ENCODE assay signal across 28 cellular contexts in genomic region chr14:64364907-64365306, GRCh38. TPM values are rescaled to one million over a fixed set of nuclear protein-coding genes. Genes with fewer than 3 reads are reported as not detected.
DNase-seq lines count a peak whose midpoint lies in the region; ATAC-seq, FAIRE-seq and TF ChIP-seq lines count a peak whose summit lies in the region.
"Had no signal": no experiment of that assay in that cellular context is flagged by ENCODE, and none has a peak within 500 bp of the region (broad histone marks: within the 10 kb centered on the region; RNA-seq: fewer than 3 reads in every experiment).

No MANE protein-coding gene starts in this region.

- FAIRE-seq in H54 (lab: Jason Lieb, UNC), result peak; percentile 96
- FAIRE-seq: GM12892, TTC549 had no signal

- TF ChIP-seq POLR2A in H54 (IDR thresholded peaks at IDR 0.05; ENCODE audit: low read depth, low read length) (no peak), erythroblast (IDR thresholded peaks at IDR 0.05; ENCODE audit: low read length) (no peak)

- no peaks in the 10 kb centered on the region for H3K27me3 Mint-ChIP-seq in endodermal cell (ENCODE audit: insufficient read depth)
- H3K27me3 Mint-ChIP-seq: activated CD8-positive, alpha-beta memory T cell treated with anti-CD3 and anti-CD28 coated beads, Interleukin-2, amount 10 ng/mL, durations not matched to agents 7 days and 5 days; activated naive CD8-positive, alpha-beta T cell treated with anti-CD3 and anti-CD28 coated beads for 36 hours; CD4-positive, CD25-positive, alpha-beta regulatory T cell; IgD-negative memory B cell; stimulated activated naive CD8-positive, alpha-beta T cell treated with anti-CD3 and anti-CD28 coated beads, Interleukin-15, amount 100 ng/mL, for 72 hours; type B pancreatic cell had no signal

- H3K4me1 ChIP-seq in RWPE2 (ENCODE audit: insufficient read depth, poor library complexity, severe bottlenecking), result no peaks in the 10 kb centered on the region
- no peaks in the 10 kb centered on the region for H3K4me1 ChIP-seq in endodermal cell (ENCODE audit: control insufficient read depth, insufficient read depth, low read length)
- H3K4me1 ChIP-seq: spleen had no signal

- TF ChIP-seq CTCF in RWPE2 (IDR thresholded peaks at IDR 0.05; ENCODE audit: poor library complexity, severe bottlenecking) (no peak), endodermal cell (conservative IDR thresholded peaks at IDR 0.05) (no peak)

- no peaks in the 10 kb centered on the region for H3K27me3 ChIP-seq in RWPE2 (ENCODE audit: insufficient read depth, poor library complexity, severe bottlenecking)
- H3K27me3 ChIP-seq in endodermal cell (ENCODE audit: control insufficient read depth, insufficient read depth, low read length, poor library complexity, severe bottlenecking), result no peaks in the 10 kb centered on the region
- H3K27me3 ChIP-seq: spleen had no signal

- no peak overlapping the region for H3K4me3 Mint-ChIP-seq in endodermal cell
- H3K4me3 Mint-ChIP-seq: activated CD4-positive, alpha-beta T cell treated with anti-CD3 and anti-CD28 coated beads, Interleukin-2, amount 10 ng/mL, durations not matched to agents 24 days and 14 days; activated CD8-positive, alpha-beta memory T cell treated with anti-CD3 and anti-CD28 coated beads, Interleukin-2, amount 10 ng/mL, durations not matched to agents 7 days and 5 days; activated naive CD8-positive, alpha-beta T cell treated with anti-CD3 and anti-CD28 coated beads for 36 hours; activated T-helper 1 cell treated with anti-CD3 and anti-CD28 coated beads, Interleukin-12 subunit alpha, Interleukin-12 subunit beta, Interleukin-2, Interleukin-4 antibody, amounts not matched to agents 30 ng/mL and 10 ng/mL and 1 ng/mL, durations not matched to agents 14 hours and 24 hours and 36 hours; CD4-positive, CD25-positive, alpha-beta regulatory T cell; H9; IgD-negative memory B cell; stimulated activated naive CD8-positive, alpha-beta T cell treated with anti-CD3 and anti-CD28 coated beads, Interleukin-15, amount 100 ng/mL, for 72 hours; type B pancreatic cell had no signal

- no peak overlapping the region for H3K9ac ChIP-seq in endodermal cell (ENCODE audit: extremely low read depth, low read length, poor library complexity, severe bottlenecking)

- ATAC-seq in RWPE2 (ENCODE audit: low read depth), result peak; percentile 60; the same call in 2 of the 3 replicates
- no peak for ATAC-seq in HG03196 (IDR thresholded peaks at IDR 0.05; ENCODE audit: unreplicated experiment)
- ATAC-seq: activated CD8-positive, alpha-beta memory T cell treated with anti-CD3 and anti-CD28 coated beads, Interleukin-2, amount 10 ng/mL, durations not matched to agents 7 days and 5 days; stimulated activated naive CD8-positive, alpha-beta T cell treated with anti-CD3 and anti-CD28 coated beads, Interleukin-15, amount 100 ng/mL, for 72 hours had no signal

- H3K9me3 ChIP-seq in RWPE2 (ENCODE audit: severe bottlenecking) (no peaks in the 10 kb centered on the region), endodermal cell (ENCODE audit: control insufficient read depth, low read length) (no peaks in the 10 kb centered on the region)
- H3K9me3 ChIP-seq: spleen had no signal

- H3K9me3 Mint-ChIP-seq in endodermal cell, result no peaks in the 10 kb centered on the region
- H3K9me3 Mint-ChIP-seq: activated CD4-positive, alpha-beta T cell treated with anti-CD3 and anti-CD28 coated beads, Interleukin-2, amount 10 ng/mL, durations not matched to agents 24 days and 14 days; activated naive CD8-positive, alpha-beta T cell treated with anti-CD3 and anti-CD28 coated beads for 36 hours; activated T-helper 1 cell treated with anti-CD3 and anti-CD28 coated beads, Interleukin-12 subunit alpha, Interleukin-12 subunit beta, Interleukin-2, Interleukin-4 antibody, amounts not matched to agents 30 ng/mL and 10 ng/mL and 1 ng/mL, durations not matched to agents 14 hours and 24 hours and 36 hours; CD4-positive, CD25-positive, alpha-beta regulatory T cell; H9; IgD-negative memory B cell; stimulated activated naive CD8-positive, alpha-beta T cell treated with anti-CD3 and anti-CD28 coated beads, Interleukin-15, amount 100 ng/mL, for 72 hours; type B pancreatic cell had no signal

- H3K4me1 Mint-ChIP-seq in endodermal cell, result no peaks in the 10 kb centered on the region
- H3K4me1 Mint-ChIP-seq: activated CD4-positive, alpha-beta T cell treated with anti-CD3 and anti-CD28 coated beads, Interleukin-2, amount 10 ng/mL, durations not matched to agents 24 days and 14 days; activated CD8-positive, alpha-beta memory T cell treated with anti-CD3 and anti-CD28 coated beads, Interleukin-2, amount 10 ng/mL, durations not matched to agents 7 days and 5 days; activated naive CD8-positive, alpha-beta T cell treated with anti-CD3 and anti-CD28 coated beads for 36 hours; CD4-positive, CD25-positive, alpha-beta regulatory T cell; stimulated activated naive CD8-positive, alpha-beta T cell treated with anti-CD3 and anti-CD28 coated beads, Interleukin-15, amount 100 ng/mL, for 72 hours had no signal

- WGBS in endodermal cell (ENCODE audit: insufficient coverage in 1 of 2, insufficient read length in 1 of 2), 2 experiments, result 92 to 94% methylated on average over 2 to 3 of the region's 3 CpGs

- H3K4me3 ChIP-seq in RWPE2 (ENCODE audit: severe bottlenecking) (no peak overlapping the region), endodermal cell (ENCODE audit: low read length) (no peak overlapping the region)
- H3K4me3 ChIP-seq: spleen had no signal

- no peak overlapping the region for H3K27ac Mint-ChIP-seq in endodermal cell
- H3K27ac Mint-ChIP-seq: activated CD4-positive, alpha-beta T cell treated with anti-CD3 and anti-CD28 coated beads, Interleukin-2, amount 10 ng/mL, durations not matched to agents 24 days and 14 days; activated CD8-positive, alpha-beta memory T cell treated with anti-CD3 and anti-CD28 coated beads, Interleukin-2, amount 10 ng/mL, durations not matched to agents 7 days and 5 days; activated naive CD8-positive, alpha-beta T cell treated with anti-CD3 and anti-CD28 coated beads for 36 hours; activated T-helper 1 cell treated with anti-CD3 and anti-CD28 coated beads, Interleukin-12 subunit alpha, Interleukin-12 subunit beta, Interleukin-2, Interleukin-4 antibody, amounts not matched to agents 30 ng/mL and 10 ng/mL and 1 ng/mL, durations not matched to agents 14 hours and 24 hours and 36 hours; IgD-negative memory B cell; stimulated activated naive CD8-positive, alpha-beta T cell treated with anti-CD3 and anti-CD28 coated beads, Interleukin-15, amount 100 ng/mL, for 72 hours; type B pancreatic cell had no signal

- no peaks in the 10 kb centered on the region for H3K36me3 Mint-ChIP-seq in endodermal cell (ENCODE audit: low read depth)
- H3K36me3 Mint-ChIP-seq: activated CD8-positive, alpha-beta memory T cell treated with anti-CD3 and anti-CD28 coated beads, Interleukin-2, amount 10 ng/mL, durations not matched to agents 7 days and 5 days; activated naive CD8-positive, alpha-beta T cell treated with anti-CD3 and anti-CD28 coated beads for 36 hours; CD4-positive, CD25-positive, alpha-beta regulatory T cell; type B pancreatic cell had no signal

- H3K36me3 ChIP-seq in RWPE2 (ENCODE audit: low read depth) (no peaks in the 10 kb centered on the region), endodermal cell (ENCODE audit: control insufficient read depth, insufficient read depth, low read length) (no peaks in the 10 kb centered on the region)
- H3K36me3 ChIP-seq: spleen had no signal

- DNase-seq in H54 (ENCODE audit: insufficient read length, low spot score), result peak; percentile 7
- DNase-seq in RWPE2 (ENCODE audit: low spot score), result no peak
- peak; percentile 44 to 52 for DNase-seq in erythroblast (lab: John Stamatoyannopoulos, UW)
- peak; percentile 10 for DNase-seq in myocyte (ENCODE audit: low read depth)
- DNase-seq in SK-N-DZ (ENCODE audit: low spot score), result no peak
- no peak for DNase-seq in HK-2 (ENCODE audit: unreplicated experiment)
- no peak for DNase-seq in endodermal cell
- DNase-seq: activated CD4-positive, alpha-beta T cell treated with anti-CD3 and anti-CD28 coated beads, Interleukin-2, amount 10 ng/mL, durations not matched to agents 24 days and 14 days; activated CD8-positive, alpha-beta memory T cell treated with anti-CD3 and anti-CD28 coated beads, Interleukin-2, amount 10 ng/mL, durations not matched to agents 7 days and 5 days; activated naive CD8-positive, alpha-beta T cell treated with anti-CD3 and anti-CD28 coated beads for 36 hours; CD4-positive, CD25-positive, alpha-beta regulatory T cell; dermis blood vessel endothelial cell; DMS 273 treated with DMSO at 0.1 percent for 48 hours; glutamatergic neuron; H9; midbrain; MM.1S; NCI-H1436; NCI-H524 treated with DMSO at 0.1 percent for 48 hours; spleen; stimulated activated CD4-positive, alpha-beta T cell treated with anti-CD3 and anti-CD28 coated beads, Interleukin-4, amount 100 ng/mL, for 4 hours; stimulated activated naive CD8-positive, alpha-beta T cell treated with anti-CD3 and anti-CD28 coated beads, Interleukin-15, amount 100 ng/mL, for 72 hours had no signal

- H3K27ac ChIP-seq in RWPE2 (ENCODE audit: poor library complexity, severe bottlenecking) (no peak overlapping the region), endodermal cell (ENCODE audit: low read depth, low read length) (no peak overlapping the region)
- H3K27ac ChIP-seq: spleen had no signal

RNA-seq across cellular contexts. Expression of gene MTHFD1, which starts 23.2 kb away (rescaled TPM):
- total RNA-seq in myocyte, result 37.3 and 49.0 TPM in 2 replicates
- polyA plus RNA-seq in myocyte (2012), result 58.4 TPM
- 39.6 and 50.8 TPM in 2 replicates for polyA plus RNA-seq in SK-N-DZ (2014; cell fraction: cytosol; rRNA removed)
- polyA plus RNA-seq in SK-N-DZ (2014; cell fraction: nucleus; rRNA removed), result 74.0 and 110 TPM in 2 replicates
- 100 to 1,000 TPM; 103 to 116 TPM for total RNA-seq in endodermal cell
- polyA plus RNA-seq in endodermal cell (2013, experiment 1 of 2), result 74.8 TPM
- 58.4 TPM for polyA plus RNA-seq in endodermal cell (2013, experiment 2 of 2)

Comparison
In these comparisons a context has a peak if more than half of its experiments do, and no peak if none do; other contexts are left out.
1. DNase-seq: peak in H54 (single experiment), erythroblast (2 of 2) and myocyte (single experiment); none in RWPE2 (single experiment), SK-N-DZ (single experiment), HK-2 (single experiment) and endodermal cell (single experiment).